In the genomic region with DNA sequence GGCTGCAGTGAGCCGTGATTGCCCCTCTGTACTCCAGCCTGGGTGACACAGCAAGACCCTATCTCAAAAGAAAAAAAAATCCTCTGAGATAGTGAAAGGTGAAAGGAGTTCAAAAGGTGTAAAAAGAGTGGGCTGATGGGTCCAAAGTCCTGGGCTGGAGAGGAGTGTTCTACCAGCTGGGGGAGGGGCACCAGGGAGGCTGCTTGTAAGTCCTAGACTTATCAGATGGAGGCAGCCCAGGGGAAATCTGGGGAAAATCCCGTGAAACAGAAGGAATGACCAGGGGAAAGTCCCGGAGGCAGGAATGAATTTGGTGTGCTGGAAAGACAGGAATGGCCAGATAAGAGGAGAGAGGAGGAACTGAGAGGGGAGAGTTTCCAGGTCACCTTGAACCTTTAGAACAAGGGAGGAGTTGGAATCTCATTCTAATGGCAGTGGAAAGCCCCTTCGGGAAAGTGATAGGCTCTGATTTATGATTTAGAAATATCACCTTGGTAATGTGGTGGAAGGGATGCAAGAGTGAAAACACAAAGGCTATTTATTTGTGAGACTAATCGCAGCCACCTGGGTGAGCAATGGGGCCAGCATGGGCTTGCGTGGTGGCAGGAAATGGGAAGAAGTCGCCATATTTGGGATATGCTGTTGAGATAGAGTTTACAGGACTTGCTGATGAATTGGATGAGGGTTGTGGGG, we compare ENCODE assay signal across 2 cellular contexts.
TF ChIP-seq lines count a peak whose summit lies in the region.

No MANE protein-coding gene starts in this region.

TF ChIP-seq in HEK293, 187 proteins besides CTCF, POLR2A, EP300 and RAD21:
- TF ChIP-seq, protein P1, sequence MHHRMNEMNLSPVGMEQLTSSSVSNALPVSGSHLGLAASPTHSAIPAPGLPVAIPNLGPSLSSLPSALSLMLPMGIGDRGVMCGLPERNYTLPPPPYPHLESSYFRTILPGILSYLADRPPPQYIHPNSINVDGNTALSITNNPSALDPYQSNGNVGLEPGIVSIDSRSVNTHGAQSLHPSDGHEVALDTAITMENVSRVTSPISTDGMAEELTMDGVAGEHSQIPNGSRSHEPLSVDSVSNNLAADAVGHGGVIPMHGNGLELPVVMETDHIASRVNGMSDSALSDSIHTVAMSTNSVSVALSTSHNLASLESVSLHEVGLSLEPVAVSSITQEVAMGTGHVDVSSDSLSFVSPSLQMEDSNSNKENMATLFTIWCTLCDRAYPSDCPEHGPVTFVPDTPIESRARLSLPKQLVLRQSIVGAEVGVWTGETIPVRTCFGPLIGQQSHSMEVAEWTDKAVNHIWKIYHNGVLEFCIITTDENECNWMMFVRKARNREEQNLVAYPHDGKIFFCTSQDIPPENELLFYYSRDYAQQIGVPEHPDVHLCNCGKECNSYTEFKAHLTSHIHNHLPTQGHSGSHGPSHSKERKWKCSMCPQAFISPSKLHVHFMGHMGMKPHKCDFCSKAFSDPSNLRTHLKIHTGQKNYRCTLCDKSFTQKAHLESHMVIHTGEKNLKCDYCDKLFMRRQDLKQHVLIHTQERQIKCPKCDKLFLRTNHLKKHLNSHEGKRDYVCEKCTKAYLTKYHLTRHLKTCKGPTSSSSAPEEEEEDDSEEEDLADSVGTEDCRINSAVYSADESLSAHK (tag by site-specific recombination; IDR thresholded peaks at IDR 0.05) = peak; percentile 38; the same call in 1 of the 2 replicates
- TF ChIP-seq PRDM1 (tag by site-specific recombination; IDR thresholded peaks at IDR 0.05) (peak; percentile 77), ZNF133 (tag by site-specific recombination; IDR thresholded peaks at IDR 0.05) (no peak)

TF ChIP-seq in GM12878, 131 proteins besides CTCF, POLR2A, EP300 and RAD21 (continued from another document and continues in another):
- TF ChIP-seq, protein P2, sequence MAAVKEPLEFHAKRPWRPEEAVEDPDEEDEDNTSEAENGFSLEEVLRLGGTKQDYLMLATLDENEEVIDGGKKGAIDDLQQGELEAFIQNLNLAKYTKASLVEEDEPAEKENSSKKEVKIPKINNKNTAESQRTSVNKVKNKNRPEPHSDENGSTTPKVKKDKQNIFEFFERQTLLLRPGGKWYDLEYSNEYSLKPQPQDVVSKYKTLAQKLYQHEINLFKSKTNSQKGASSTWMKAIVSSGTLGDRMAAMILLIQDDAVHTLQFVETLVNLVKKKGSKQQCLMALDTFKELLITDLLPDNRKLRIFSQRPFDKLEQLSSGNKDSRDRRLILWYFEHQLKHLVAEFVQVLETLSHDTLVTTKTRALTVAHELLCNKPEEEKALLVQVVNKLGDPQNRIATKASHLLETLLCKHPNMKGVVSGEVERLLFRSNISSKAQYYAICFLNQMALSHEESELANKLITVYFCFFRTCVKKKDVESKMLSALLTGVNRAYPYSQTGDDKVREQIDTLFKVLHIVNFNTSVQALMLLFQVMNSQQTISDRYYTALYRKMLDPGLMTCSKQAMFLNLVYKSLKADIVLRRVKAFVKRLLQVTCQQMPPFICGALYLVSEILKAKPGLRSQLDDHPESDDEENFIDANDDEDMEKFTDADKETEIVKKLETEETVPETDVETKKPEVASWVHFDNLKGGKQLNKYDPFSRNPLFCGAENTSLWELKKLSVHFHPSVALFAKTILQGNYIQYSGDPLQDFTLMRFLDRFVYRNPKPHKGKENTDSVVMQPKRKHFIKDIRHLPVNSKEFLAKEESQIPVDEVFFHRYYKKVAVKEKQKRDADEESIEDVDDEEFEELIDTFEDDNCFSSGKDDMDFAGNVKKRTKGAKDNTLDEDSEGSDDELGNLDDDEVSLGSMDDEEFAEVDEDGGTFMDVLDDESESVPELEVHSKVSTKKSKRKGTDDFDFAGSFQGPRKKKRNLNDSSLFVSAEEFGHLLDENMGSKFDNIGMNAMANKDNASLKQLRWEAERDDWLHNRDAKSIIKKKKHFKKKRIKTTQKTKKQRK (IDR thresholded peaks at IDR 0.05; ENCODE audit: low read depth, low read length) = no peak
- TF ChIP-seq ATF7 (IDR thresholded peaks at IDR 0.05; ENCODE audit: low read depth) (0 out of 2 replicates have a peak, but pooled peaks have one; percentile 38), ASH2L (IDR thresholded peaks at IDR 0.05; ENCODE audit: borderline replicate concordance, low read depth) (no peak), IKZF2 (IDR thresholded peaks at IDR 0.05) (peak; percentile 89 to 92), KAT2A (conservative IDR thresholded peaks at IDR 0.05; ENCODE audit: control insufficient read depth, low read depth, low read length) (no peak), FOS (IDR thresholded peaks at IDR 0.05; ENCODE audit: borderline replicate concordance, extremely low read depth, insufficient read length) (no peak), SREBF1 (IDR thresholded peaks at IDR 0.05; ENCODE audit: low read length) (no peak), ETV6 (conservative IDR thresholded peaks at IDR 0.05 in 1 of 2, IDR thresholded peaks at IDR 0.05 in 1 of 2; ENCODE audit: borderline replicate concordance in 1 of 2, low read depth in 1 of 2) (no peak), NR2F1 (conservative IDR thresholded peaks at IDR 0.05) (peak; percentile 94), ZBED1 (IDR thresholded peaks at IDR 0.05; ENCODE audit: borderline replicate concordance) (no peak), MYB (IDR thresholded peaks at IDR 0.05; ENCODE audit: borderline replicate concordance, low read depth, low read length) (no peak), POLR2AphosphoS2 (IDR thresholded peaks at IDR 0.05; ENCODE audit: low read depth, low read length) (no peak), DPF2 (IDR thresholded peaks at IDR 0.05) (peak; percentile 90), ZNF24 (IDR thresholded peaks at IDR 0.05) (no peak), MYC (IDR thresholded peaks at IDR 0.05; ENCODE audit: insufficient read depth, insufficient read length, insufficient replicate concordance, low read length, severe bottlenecking) (no peak), ZNF217 (IDR thresholded peaks at IDR 0.05) (no peak), WRNIP1 (IDR thresholded peaks at IDR 0.05; ENCODE audit: borderline replicate concordance, low read depth, low read length) (no peak), POU2F2 (IDR thresholded peaks at IDR 0.05; ENCODE audit: borderline replicate concordance, low read depth, low read length) (no peak), ZSCAN29 (IDR thresholded peaks at IDR 0.05) (no peak), SREBF2 (IDR thresholded peaks at IDR 0.05; ENCODE audit: low read length) (no peak), RFX5 (IDR thresholded peaks at IDR 0.05; ENCODE audit: low read depth, low read length) (no peak), TCF7 (IDR thresholded peaks at IDR 0.05; ENCODE audit: borderline replicate concordance) (no peak), BHLHE40 (IDR thresholded peaks at IDR 0.05; ENCODE audit: borderline replicate concordance in 1 of 2, low read depth in 2 of 2, low read length in 1 of 2) (no peak), ZNF384 (IDR thresholded peaks at IDR 0.05; ENCODE audit: borderline replicate concordance, low read depth, low read length) (peak; percentile 38; the same call in 1 of the 2 replicates), IRF4 (IDR thresholded peaks at IDR 0.05; ENCODE audit: low read depth, low read length) (no peak), MTA3 (IDR thresholded peaks at IDR 0.05; ENCODE audit: borderline replicate concordance, low read length) (no peak), PAX8 (IDR thresholded peaks at IDR 0.05) (no peak), NBN (IDR thresholded peaks at IDR 0.05) (peak; percentile 46; the same call in 1 of the 2 replicates)
- TF ChIP-seq, protein P3, sequence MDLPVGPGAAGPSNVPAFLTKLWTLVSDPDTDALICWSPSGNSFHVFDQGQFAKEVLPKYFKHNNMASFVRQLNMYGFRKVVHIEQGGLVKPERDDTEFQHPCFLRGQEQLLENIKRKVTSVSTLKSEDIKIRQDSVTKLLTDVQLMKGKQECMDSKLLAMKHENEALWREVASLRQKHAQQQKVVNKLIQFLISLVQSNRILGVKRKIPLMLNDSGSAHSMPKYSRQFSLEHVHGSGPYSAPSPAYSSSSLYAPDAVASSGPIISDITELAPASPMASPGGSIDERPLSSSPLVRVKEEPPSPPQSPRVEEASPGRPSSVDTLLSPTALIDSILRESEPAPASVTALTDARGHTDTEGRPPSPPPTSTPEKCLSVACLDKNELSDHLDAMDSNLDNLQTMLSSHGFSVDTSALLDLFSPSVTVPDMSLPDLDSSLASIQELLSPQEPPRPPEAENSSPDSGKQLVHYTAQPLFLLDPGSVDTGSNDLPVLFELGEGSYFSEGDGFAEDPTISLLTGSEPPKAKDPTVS (IDR thresholded peaks at IDR 0.05; ENCODE audit: low read depth, low read length) = no peak
- TF ChIP-seq, protein P4, sequence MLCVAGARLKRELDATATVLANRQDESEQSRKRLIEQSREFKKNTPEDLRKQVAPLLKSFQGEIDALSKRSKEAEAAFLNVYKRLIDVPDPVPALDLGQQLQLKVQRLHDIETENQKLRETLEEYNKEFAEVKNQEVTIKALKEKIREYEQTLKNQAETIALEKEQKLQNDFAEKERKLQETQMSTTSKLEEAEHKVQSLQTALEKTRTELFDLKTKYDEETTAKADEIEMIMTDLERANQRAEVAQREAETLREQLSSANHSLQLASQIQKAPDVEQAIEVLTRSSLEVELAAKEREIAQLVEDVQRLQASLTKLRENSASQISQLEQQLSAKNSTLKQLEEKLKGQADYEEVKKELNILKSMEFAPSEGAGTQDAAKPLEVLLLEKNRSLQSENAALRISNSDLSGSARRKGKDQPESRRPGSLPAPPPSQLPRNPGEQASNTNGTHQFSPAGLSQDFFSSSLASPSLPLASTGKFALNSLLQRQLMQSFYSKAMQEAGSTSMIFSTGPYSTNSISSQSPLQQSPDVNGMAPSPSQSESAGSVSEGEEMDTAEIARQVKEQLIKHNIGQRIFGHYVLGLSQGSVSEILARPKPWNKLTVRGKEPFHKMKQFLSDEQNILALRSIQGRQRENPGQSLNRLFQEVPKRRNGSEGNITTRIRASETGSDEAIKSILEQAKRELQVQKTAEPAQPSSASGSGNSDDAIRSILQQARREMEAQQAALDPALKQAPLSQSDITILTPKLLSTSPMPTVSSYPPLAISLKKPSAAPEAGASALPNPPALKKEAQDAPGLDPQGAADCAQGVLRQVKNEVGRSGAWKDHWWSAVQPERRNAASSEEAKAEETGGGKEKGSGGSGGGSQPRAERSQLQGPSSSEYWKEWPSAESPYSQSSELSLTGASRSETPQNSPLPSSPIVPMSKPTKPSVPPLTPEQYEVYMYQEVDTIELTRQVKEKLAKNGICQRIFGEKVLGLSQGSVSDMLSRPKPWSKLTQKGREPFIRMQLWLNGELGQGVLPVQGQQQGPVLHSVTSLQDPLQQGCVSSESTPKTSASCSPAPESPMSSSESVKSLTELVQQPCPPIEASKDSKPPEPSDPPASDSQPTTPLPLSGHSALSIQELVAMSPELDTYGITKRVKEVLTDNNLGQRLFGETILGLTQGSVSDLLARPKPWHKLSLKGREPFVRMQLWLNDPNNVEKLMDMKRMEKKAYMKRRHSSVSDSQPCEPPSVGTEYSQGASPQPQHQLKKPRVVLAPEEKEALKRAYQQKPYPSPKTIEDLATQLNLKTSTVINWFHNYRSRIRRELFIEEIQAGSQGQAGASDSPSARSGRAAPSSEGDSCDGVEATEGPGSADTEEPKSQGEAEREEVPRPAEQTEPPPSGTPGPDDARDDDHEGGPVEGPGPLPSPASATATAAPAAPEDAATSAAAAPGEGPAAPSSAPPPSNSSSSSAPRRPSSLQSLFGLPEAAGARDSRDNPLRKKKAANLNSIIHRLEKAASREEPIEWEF (IDR thresholded peaks at IDR 0.05; ENCODE audit: insufficient replicate concordance, low read depth, low read length) = no peak
- TF ChIP-seq, protein P5, sequence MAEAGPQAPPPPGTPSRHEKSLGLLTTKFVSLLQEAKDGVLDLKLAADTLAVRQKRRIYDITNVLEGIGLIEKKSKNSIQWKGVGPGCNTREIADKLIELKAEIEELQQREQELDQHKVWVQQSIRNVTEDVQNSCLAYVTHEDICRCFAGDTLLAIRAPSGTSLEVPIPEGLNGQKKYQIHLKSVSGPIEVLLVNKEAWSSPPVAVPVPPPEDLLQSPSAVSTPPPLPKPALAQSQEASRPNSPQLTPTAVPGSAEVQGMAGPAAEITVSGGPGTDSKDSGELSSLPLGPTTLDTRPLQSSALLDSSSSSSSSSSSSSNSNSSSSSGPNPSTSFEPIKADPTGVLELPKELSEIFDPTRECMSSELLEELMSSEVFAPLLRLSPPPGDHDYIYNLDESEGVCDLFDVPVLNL (IDR thresholded peaks at IDR 0.05; ENCODE audit: low read depth, low read length) = no peak
- TF ChIP-seq, protein P6, sequence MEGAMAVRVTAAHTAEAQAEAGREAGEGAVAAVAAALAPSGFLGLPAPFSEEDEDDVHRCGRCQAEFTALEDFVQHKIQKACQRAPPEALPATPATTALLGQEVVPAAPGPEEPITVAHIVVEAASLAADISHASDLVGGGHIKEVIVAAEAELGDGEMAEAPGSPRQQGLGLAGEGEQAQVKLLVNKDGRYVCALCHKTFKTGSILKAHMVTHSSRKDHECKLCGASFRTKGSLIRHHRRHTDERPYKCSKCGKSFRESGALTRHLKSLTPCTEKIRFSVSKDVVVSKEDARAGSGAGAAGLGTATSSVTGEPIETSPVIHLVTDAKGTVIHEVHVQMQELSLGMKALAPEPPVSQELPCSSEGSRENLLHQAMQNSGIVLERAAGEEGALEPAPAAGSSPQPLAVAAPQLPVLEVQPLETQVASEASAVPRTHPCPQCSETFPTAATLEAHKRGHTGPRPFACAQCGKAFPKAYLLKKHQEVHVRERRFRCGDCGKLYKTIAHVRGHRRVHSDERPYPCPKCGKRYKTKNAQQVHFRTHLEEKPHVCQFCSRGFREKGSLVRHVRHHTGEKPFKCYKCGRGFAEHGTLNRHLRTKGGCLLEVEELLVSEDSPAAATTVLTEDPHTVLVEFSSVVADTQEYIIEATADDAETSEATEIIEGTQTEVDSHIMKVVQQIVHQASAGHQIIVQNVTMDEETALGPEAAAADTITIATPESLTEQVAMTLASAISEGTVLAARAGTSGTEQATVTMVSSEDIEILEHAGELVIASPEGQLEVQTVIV (IDR thresholded peaks at IDR 0.05; ENCODE audit: borderline replicate concordance, partially characterized antibody) = no peak
- TF ChIP-seq, protein P7, sequence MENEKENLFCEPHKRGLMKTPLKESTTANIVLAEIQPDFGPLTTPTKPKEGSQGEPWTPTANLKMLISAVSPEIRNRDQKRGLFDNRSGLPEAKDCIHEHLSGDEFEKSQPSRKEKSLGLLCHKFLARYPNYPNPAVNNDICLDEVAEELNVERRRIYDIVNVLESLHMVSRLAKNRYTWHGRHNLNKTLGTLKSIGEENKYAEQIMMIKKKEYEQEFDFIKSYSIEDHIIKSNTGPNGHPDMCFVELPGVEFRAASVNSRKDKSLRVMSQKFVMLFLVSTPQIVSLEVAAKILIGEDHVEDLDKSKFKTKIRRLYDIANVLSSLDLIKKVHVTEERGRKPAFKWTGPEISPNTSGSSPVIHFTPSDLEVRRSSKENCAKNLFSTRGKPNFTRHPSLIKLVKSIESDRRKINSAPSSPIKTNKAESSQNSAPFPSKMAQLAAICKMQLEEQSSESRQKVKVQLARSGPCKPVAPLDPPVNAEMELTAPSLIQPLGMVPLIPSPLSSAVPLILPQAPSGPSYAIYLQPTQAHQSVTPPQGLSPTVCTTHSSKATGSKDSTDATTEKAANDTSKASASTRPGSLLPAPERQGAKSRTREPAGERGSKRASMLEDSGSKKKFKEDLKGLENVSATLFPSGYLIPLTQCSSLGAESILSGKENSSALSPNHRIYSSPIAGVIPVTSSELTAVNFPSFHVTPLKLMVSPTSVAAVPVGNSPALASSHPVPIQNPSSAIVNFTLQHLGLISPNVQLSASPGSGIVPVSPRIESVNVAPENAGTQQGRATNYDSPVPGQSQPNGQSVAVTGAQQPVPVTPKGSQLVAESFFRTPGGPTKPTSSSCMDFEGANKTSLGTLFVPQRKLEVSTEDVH (IDR thresholded peaks at IDR 0.05; ENCODE audit: low read depth, partially characterized antibody) = no peak
- TF ChIP-seq, protein P8, sequence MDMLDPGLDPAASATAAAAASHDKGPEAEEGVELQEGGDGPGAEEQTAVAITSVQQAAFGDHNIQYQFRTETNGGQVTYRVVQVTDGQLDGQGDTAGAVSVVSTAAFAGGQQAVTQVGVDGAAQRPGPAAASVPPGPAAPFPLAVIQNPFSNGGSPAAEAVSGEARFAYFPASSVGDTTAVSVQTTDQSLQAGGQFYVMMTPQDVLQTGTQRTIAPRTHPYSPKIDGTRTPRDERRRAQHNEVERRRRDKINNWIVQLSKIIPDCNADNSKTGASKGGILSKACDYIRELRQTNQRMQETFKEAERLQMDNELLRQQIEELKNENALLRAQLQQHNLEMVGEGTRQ (IDR thresholded peaks at IDR 0.05; ENCODE audit: borderline replicate concordance, low read depth, low read length) = no peak
